8 cellular contexts compared by ENCODE assay signal in the genomic region with DNA sequence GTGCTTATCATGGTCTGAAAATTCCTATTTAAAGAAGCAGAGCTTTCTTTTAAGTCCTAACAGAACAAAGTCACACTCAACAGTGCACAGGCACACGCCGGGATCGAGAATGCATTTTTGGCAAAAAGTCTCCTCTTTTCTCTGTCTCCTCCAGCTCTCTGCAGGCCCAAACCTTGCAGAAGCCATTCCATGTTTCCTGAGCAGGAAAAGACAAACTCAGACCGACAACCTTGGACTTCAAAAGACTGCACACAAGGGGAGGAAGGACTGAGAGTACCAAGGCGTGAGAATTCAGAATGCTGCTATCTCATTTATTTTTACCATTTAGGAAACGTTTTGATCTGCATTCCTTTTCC.
DNase-seq lines count a peak whose midpoint lies in the region; ATAC-seq and TF ChIP-seq lines count a peak whose summit lies in the region.

No MANE protein-coding gene starts in this region.

- H3K36me3 ChIP-seq in heart right ventricle (no peaks in the 10 kb centered on the region), aorta (ENCODE audit: control insufficient read depth in 1 of 2, insufficient read depth in 2 of 2, low read length in 1 of 2) (no peaks in the 10 kb centered on the region)

- 3 to 5% methylated on average over 6 of the region's 6 CpGs for WGBS in heart right ventricle, 2 donors
- 4% methylated on average over 6 of the region's 6 CpGs for WGBS in aorta, 2 donors

- H3K36me3 Mint-ChIP-seq in brain = no peaks in the 10 kb centered on the region
- H3K36me3 Mint-ChIP-seq in memory B cell = no peaks in the 10 kb centered on the region

- H3K9me3 ChIP-seq in heart right ventricle = no peaks in the 10 kb centered on the region
- H3K9me3 ChIP-seq in aorta (ENCODE audit: control insufficient read depth, low read length) = no peaks in the 10 kb centered on the region

- H3K27ac Mint-ChIP-seq in brain (peak overlapping the region; percentile 97 to 100 (median 99)), memory B cell (peak overlapping the region; percentile 97)

- H3K27ac ChIP-seq in heart right ventricle = peak overlapping the region; percentile 96 to 100 (median 99)
- peak overlapping the region; percentile 40 to 75 for H3K27ac ChIP-seq in aorta (ENCODE audit: low read depth in 1 of 2, low read length in 2 of 2)

- no peak for TF ChIP-seq CTCF in heart right ventricle (IDR thresholded peaks at IDR 0.05)
- no peak for TF ChIP-seq CTCF in brain (conservative IDR thresholded peaks at IDR 0.05)

- no peak for DNase-seq in heart right ventricle
- DNase-seq in Right ventricle myocardium inferior (ENCODE audit: missing footprints) = no peak
- no peak for DNase-seq in memory B cell (ENCODE audit: low spot score in 2 of 2)
- no peak for DNase-seq in aorta
- no peak for DNase-seq in NCI-H510A (lab: John Stamatoyannopoulos, UW)
- DNase-seq in activated effector memory CD4-positive, alpha-beta T cell treated with anti-CD3 and anti-CD28 coated beads, Interleukin-2, amount 50 U/mL, for 16 hours = no peak
- no peak for DNase-seq in retina

- H3K9me3 Mint-ChIP-seq in brain (no peaks in the 10 kb centered on the region), memory B cell (no peaks in the 10 kb centered on the region)

- H3K4me3 Mint-ChIP-seq in brain (peak overlapping the region; percentile 87 to 92 (median 90)), memory B cell (peak overlapping the region; percentile 89)

- H3K27me3 ChIP-seq in heart right ventricle = no peaks in the 10 kb centered on the region
- no peaks in the 10 kb centered on the region for H3K27me3 ChIP-seq in aorta (ENCODE audit: control insufficient read depth in 1 of 2, insufficient read depth in 2 of 2, low read length in 1 of 2)

- H3K27me3 Mint-ChIP-seq in brain (peaks cover 17% of the 10 kb centered on the region), memory B cell (peaks cover 1% of the 10 kb centered on the region)

- intact Hi-C loops in heart right ventricle (cut with DNase I) (loop anchor here (2.0 to 10.0 kb wide), 15 partner anchors 43 to 1233 kb away; a partner anchor contains a TSS), Right ventricle myocardium inferior (cut with DNase I) (loop anchor here (1.0 to 10.0 kb wide), 5 partner anchors 42 to 1567 kb away; a partner anchor contains a TSS), aorta (cut with DNase I) (loop anchor here (5.0 to 10.0 kb wide), 6 partner anchors 44 to 1233 kb away; a partner anchor contains a TSS)

- peak overlapping the region; percentile 47 to 71 (median 62) for H3K4me3 ChIP-seq in heart right ventricle
- H3K4me3 ChIP-seq in aorta (ENCODE audit: low read length in 2 of 2) = peak overlapping the region; percentile 1 to 27

- ATAC-seq in heart right ventricle (no peak), Right ventricle myocardium inferior (no peak), memory B cell (ENCODE audit: low read depth) (no peak), aorta (ENCODE audit: low FRiP score) (no peak)

- H3K4me1 Mint-ChIP-seq in brain (peaks cover 75% of the 10 kb centered on the region), memory B cell (peaks cover 16% of the 10 kb centered on the region)

- H3K4me1 ChIP-seq in heart right ventricle = peaks cover 3 to 74% (median 58%) of the 10 kb centered on the region in 9 donors
- peaks cover 5 to 11% of the 10 kb centered on the region in 2 donors for H3K4me1 ChIP-seq in aorta (ENCODE audit: control insufficient read depth in 1 of 2, insufficient read depth in 2 of 2, low read length in 2 of 2)
